33 cellular contexts compared by ENCODE assay signal in the genomic region with DNA sequence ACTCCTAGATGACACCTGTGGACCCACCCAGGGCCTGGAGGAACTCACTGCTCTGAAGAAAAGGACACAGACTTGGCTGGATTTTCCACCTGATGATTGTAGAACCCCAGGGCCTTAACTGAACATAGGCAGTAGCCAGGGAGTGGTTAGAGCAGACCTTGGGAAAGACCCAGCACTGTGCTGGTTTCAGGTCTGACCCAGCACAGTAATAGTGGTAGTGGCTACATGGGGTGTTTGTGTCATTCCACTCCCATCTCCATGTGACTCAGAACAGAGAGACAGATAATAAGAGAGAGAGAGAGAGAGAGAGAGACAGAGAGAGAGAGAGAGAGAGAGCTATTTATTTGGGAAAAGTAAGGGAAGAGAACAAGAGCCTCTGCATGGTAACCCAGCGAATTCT.
A peak's percentile ranks its signal among the peaks of the same experiment; 100 is the strongest.
DNase-seq lines count a peak whose midpoint lies in the region; ATAC-seq and TF ChIP-seq lines count a peak whose summit lies in the region.
"Had no signal": no experiment of that assay in that cellular context is flagged by ENCODE, and none has a peak within 500 bp of the region (broad histone marks: within the 10 kb centered on the region; RNA-seq: fewer than 3 reads in every experiment).

No MANE protein-coding gene starts in this region.

- no peaks in the 10 kb centered on the region for H4K20me1 ChIP-seq in GM23338 (replicated peaks; ENCODE audit: insufficient read depth)

- ATAC-seq in GM18505 (IDR thresholded peaks at IDR 0.05; ENCODE audit: unreplicated experiment) (peak; percentile 61), GM21423 (IDR thresholded peaks at IDR 0.05; ENCODE audit: unreplicated experiment) (peak; percentile 65), HG02852 (IDR thresholded peaks at IDR 0.05; ENCODE audit: unreplicated experiment) (peak; percentile 86), HG03565 (IDR thresholded peaks at IDR 0.05; ENCODE audit: unreplicated experiment) (peak; percentile 83), GM23338 (no peak)
- ATAC-seq: body of pancreas; mucosa of descending colon; natural killer cell; SK-N-SH treated with all-trans-retinoic acid at 6 μM for 48 hours; stimulated activated memory B cell treated with anti-CD40 and anti-IgM and Interleukin-4, amounts not matched to agents 10 μg/mL and 1 μg/mL and 100 μg/mL, for 72 hours; T-helper 17 cell; upper lobe of right lung had no signal

- H3K79me2 ChIP-seq in GM23338 (replicated peaks; ENCODE audit: insufficient read depth) = no peaks in the 10 kb centered on the region

- no peak for DNase-seq in COR-L47 (lab: John Stamatoyannopoulos, UW)
- no peak for DNase-seq in GM23338 (ENCODE audit: low spot score)
- DNase-seq in HT-29 (ENCODE audit: low spot score) = no peak
- DNase-seq in HUDEP-2 (lab: John Stamatoyannopoulos, UW; ENCODE audit: unreplicated experiment in 76 of 76) = no peak
- DNase-seq: activated CD4-positive, alpha-beta T cell treated with anti-CD3 and anti-CD28 coated beads, Interleukin-2, amount 50 U/mL, for 1 hour; activated CD4-positive, CD25-positive, alpha-beta regulatory T cell; activated naive CD4-positive, alpha-beta T cell treated with anti-CD3 and anti-CD28 coated beads for 36 hours; body of pancreas; Calu3; DMS79 treated with DMSO at 0.1 percent for 48 hours; erythroblast; GDM1; HCEC 1CT; mammary epithelial cell; MM.1S; mucosa of descending colon; natural killer cell; NCI-H1417; NCI-H2081; NCI-H2227 treated with DMSO at 0.1 percent for 48 hours; NCI-H526 treated with DMSO at 0.1 percent for 48 hours; occipital lobe; Right ventricle myocardium superior; T-helper 17 cell; upper lobe of right lung had no signal

- TF ChIP-seq POLR2A in GM18505 (IDR thresholded peaks at IDR 0.05; ENCODE audit: borderline replicate concordance, extremely low read depth, insufficient read depth, insufficient read length) = no peak

- no peak overlapping the region for H3K27ac ChIP-seq in GM23338 (ENCODE audit: low read depth)
- H3K27ac ChIP-seq: body of pancreas, prostate gland, upper lobe of right lung had no signal

- H3K27ac Mint-ChIP-seq in GM23338 = no peak overlapping the region
- H3K27ac Mint-ChIP-seq: activated naive CD4-positive, alpha-beta T cell treated with anti-CD3 and anti-CD28 coated beads for 36 hours; dendritic cell treated with granulocyte-macrophage colony-stimulating factor and Interleukin-4, amounts not matched to agents 40 ng/mL and 50 ng/mL, for 4 days; natural killer cell; stimulated activated memory B cell treated with anti-CD40 and anti-IgM and Interleukin-4, amounts not matched to agents 10 μg/mL and 1 μg/mL and 100 μg/mL, for 72 hours; T-helper 17 cell had no signal

- no peaks in the 10 kb centered on the region for H3K27me3 ChIP-seq in GM23338 (ENCODE audit: insufficient read depth)
- H3K27me3 ChIP-seq: body of pancreas, upper lobe of right lung had no signal

- no peaks in the 10 kb centered on the region for H3K36me3 ChIP-seq in GM23338 (ENCODE audit: insufficient read depth)
- H3K36me3 ChIP-seq: prostate gland, upper lobe of right lung had no signal

- H3K4me3 Mint-ChIP-seq in GM23338 = no peak overlapping the region
- H3K4me3 Mint-ChIP-seq: activated naive CD4-positive, alpha-beta T cell treated with anti-CD3 and anti-CD28 coated beads for 36 hours; dendritic cell treated with granulocyte-macrophage colony-stimulating factor and Interleukin-4, amounts not matched to agents 40 ng/mL and 50 ng/mL, for 4 days; natural killer cell; stimulated activated memory B cell treated with anti-CD40 and anti-IgM and Interleukin-4, amounts not matched to agents 10 μg/mL and 1 μg/mL and 100 μg/mL, for 72 hours; T-helper 17 cell had no signal

- no peaks in the 10 kb centered on the region for H3K9me3 Mint-ChIP-seq in GM23338
- H3K9me3 Mint-ChIP-seq: activated naive CD4-positive, alpha-beta T cell treated with anti-CD3 and anti-CD28 coated beads for 36 hours had no signal

- H3K4me3 ChIP-seq in GM23338 = no peak overlapping the region
- H3K4me3 ChIP-seq: body of pancreas, mucosa of descending colon, prostate gland, upper lobe of right lung had no signal

- TF ChIP-seq CTCF in GM23338 (conservative IDR thresholded peaks at IDR 0.05; ENCODE audit: low read depth in 2 of 2) = no peak

- no peaks in the 10 kb centered on the region for H3K4me1 ChIP-seq in GM23338 (ENCODE audit: insufficient read depth)
- H3K4me1 ChIP-seq: body of pancreas, prostate gland, upper lobe of right lung had no signal

- peaks cover 8% of the 10 kb centered on the region; the same call in 1 of the 2 replicates for H3K9me2 ChIP-seq in GM23338 (ENCODE audit: insufficient read depth)

- no peak overlapping the region for H3K4me2 ChIP-seq in GM23338

- peaks cover 2% of the 10 kb centered on the region for H3K27me3 Mint-ChIP-seq in GM23338 (ENCODE audit: insufficient read depth, low read depth, poor library complexity)
- H3K27me3 Mint-ChIP-seq: dendritic cell treated with granulocyte-macrophage colony-stimulating factor and Interleukin-4, amounts not matched to agents 40 ng/mL and 50 ng/mL, for 4 days; stimulated activated memory B cell treated with anti-CD40 and anti-IgM and Interleukin-4, amounts not matched to agents 10 μg/mL and 1 μg/mL and 100 μg/mL, for 72 hours; T-helper 17 cell had no signal

- H3K4me1 Mint-ChIP-seq in GM23338 = no peaks in the 10 kb centered on the region
- H3K4me1 Mint-ChIP-seq: natural killer cell; stimulated activated memory B cell treated with anti-CD40 and anti-IgM and Interleukin-4, amounts not matched to agents 10 μg/mL and 1 μg/mL and 100 μg/mL, for 72 hours; T-helper 17 cell had no signal

- H3F3A ChIP-seq in GM23338 (replicated peaks; ENCODE audit: low read depth) = no peaks in the 10 kb centered on the region

- H3K36me3 Mint-ChIP-seq in GM23338 (ENCODE audit: low read depth) = no peaks in the 10 kb centered on the region; the same call in 2 of the 3 replicates
- H3K36me3 Mint-ChIP-seq: stimulated activated memory B cell treated with anti-CD40 and anti-IgM and Interleukin-4, amounts not matched to agents 10 μg/mL and 1 μg/mL and 100 μg/mL, for 72 hours had no signal

- H2AFZ ChIP-seq in GM23338 = no peak overlapping the region

TF ChIP-seq in GM23338, 12 proteins besides CTCF, POLR2A, EP300 and RAD21 (continues in another document):
- no peak for TF ChIP-seq STAT1 (IDR thresholded peaks at IDR 0.05; ENCODE audit: unreplicated experiment)
- TF ChIP-seq CREB1 (CRISPR knock-in tag; IDR thresholded peaks at IDR 0.05; ENCODE audit: low read depth) = no peak
- TF ChIP-seq ETS1 (IDR thresholded peaks at IDR 0.05) = no peak
- no peak for TF ChIP-seq POLR2AphosphoS5 (IDR thresholded peaks at IDR 0.05; ENCODE audit: low read depth)
